In genomic region chr5:137778772-137779564, GRCh38 we compare ENCODE assay signal across 8 cellular contexts. TPM values are rescaled to one million over a fixed set of nuclear protein-coding genes. Genes with fewer than 3 reads are reported as not detected.
A peak's percentile ranks its signal among the peaks of the same experiment; 100 is the strongest.
DNase-seq lines count a peak whose midpoint lies in the region; ATAC-seq and TF ChIP-seq lines count a peak whose summit lies in the region.

No MANE protein-coding gene starts in this region.

- no peak for ATAC-seq in CD4-positive, alpha-beta T cell (ENCODE audit: poor library complexity)
- ATAC-seq in HG03521 (IDR thresholded peaks at IDR 0.05; ENCODE audit: unreplicated experiment) (no peak), GM21825 (IDR thresholded peaks at IDR 0.05; ENCODE audit: unreplicated experiment) (no peak)

- POLR2A ChIA-PET in CD4-positive, alpha-beta T cell (lab: Charles Lee): interaction anchor here (0.9 kb wide), 1 partner anchor 24 kb away, joined by 3 read pairs; no protein-coding TSS in a partner anchor

- H3K9me3 Mint-ChIP-seq in CD4-positive, alpha-beta T cell: no peaks in the 10 kb centered on the region

- no peak overlapping the region for H3K27ac Mint-ChIP-seq in CD4-positive, alpha-beta T cell

- DNase-seq in CD4-positive, alpha-beta T cell: no peak
- DNase-seq in HPDE6-E6E7 (ENCODE audit: extremely low spot score) (peak; percentile 25), SK-N-DZ (ENCODE audit: low spot score) (peak; percentile 56), fibroblast of pulmonary artery (ENCODE audit: low read depth) (peak; percentile 68), retinal pigment epithelial cell (ENCODE audit: low read depth) (peak; percentile 12), posterior vena cava (ENCODE audit: low spot score) (no peak)

- H3K36me3 Mint-ChIP-seq in CD4-positive, alpha-beta T cell (ENCODE audit: low read depth): no peaks in the 10 kb centered on the region

- no peak overlapping the region for H3K27ac ChIP-seq in CD4-positive, alpha-beta T cell (ENCODE audit: low read depth, low read length)

- no peaks in the 10 kb centered on the region for H3K27me3 ChIP-seq in CD4-positive, alpha-beta T cell (ENCODE audit: control insufficient read depth, insufficient read depth, low read length)

- H3K4me3 ChIP-seq in fibroblast of pulmonary artery (replicated peaks; ENCODE audit: low read depth, low read length) (no peak overlapping the region), retinal pigment epithelial cell (ENCODE audit: low read length) (no peak overlapping the region)

- no peaks in the 10 kb centered on the region for H3K27me3 Mint-ChIP-seq in CD4-positive, alpha-beta T cell

- no peak overlapping the region for H3K4me3 Mint-ChIP-seq in CD4-positive, alpha-beta T cell

- peak; percentile 91 for TF ChIP-seq CTCF in CD4-positive, alpha-beta T cell (IDR thresholded peaks at IDR 0.05)
- TF ChIP-seq CTCF in fibroblast of pulmonary artery (IDR thresholded peaks at IDR 0.05; ENCODE audit: low read length, missing control alignments) (peak; percentile 76), retinal pigment epithelial cell (conservative IDR thresholded peaks at IDR 0.05; ENCODE audit: low read depth, low read length) (peak; percentile 75)

- H3K4me1 Mint-ChIP-seq in CD4-positive, alpha-beta T cell (ENCODE audit: low read depth): no peaks in the 10 kb centered on the region

- no peaks in the 10 kb centered on the region for H3K9me3 ChIP-seq in CD4-positive, alpha-beta T cell (ENCODE audit: control insufficient read depth, low read length)

- intact Hi-C loops in CD4-positive, alpha-beta T cell (cut with DNase I, micrococcal nuclease): loop anchor here (1.0 to 2.0 kb wide), 3 partner anchors 290 to 354 kb away; no protein-coding TSS in a partner anchor
- intact Hi-C loops in posterior vena cava (cut with DNase I): loop anchor here in 1 of 2 donors (2.0 kb wide), 1 partner anchor 42 kb away; no protein-coding TSS in a partner anchor

- CTCF ChIA-PET in CD4-positive, alpha-beta T cell (lab: Charles Lee): interaction anchor here (0.7 to 2.2 kb wide), 11 partner anchors 15 to 355 kb away, joined by 3 to 9 read pairs (median 4); no protein-coding TSS in a partner anchor

RNA-seq across cellular contexts. Expression of gene HNRNPA0, which starts 24.8 kb away (rescaled TPM):
- total RNA-seq in CD4-positive, alpha-beta T cell: 10 to 100 TPM; 52.7 to 53.2 TPM
- polyA plus RNA-seq in SK-N-DZ (2014; cell fraction: cytosol; rRNA removed): 31.3 and 45.2 TPM in 2 replicates
- polyA plus RNA-seq in SK-N-DZ (2014; cell fraction: nucleus; rRNA removed): 11.8 and 15.1 TPM in 2 replicates
- total RNA-seq in posterior vena cava: 10 to 100 TPM; 23.5 to 24.2 TPM

RNA-seq across cellular contexts. Expression of gene KLHL3, which starts 43.1 kb away (rescaled TPM):
- total RNA-seq in CD4-positive, alpha-beta T cell: 10 to 100 TPM; 22.0 to 25.9 TPM
- polyA plus RNA-seq in SK-N-DZ (2014; cell fraction: cytosol; rRNA removed): 3.4 and 4.1 TPM in 2 replicates
- polyA plus RNA-seq in SK-N-DZ (2014; cell fraction: nucleus; rRNA removed): 14.0 and 20.3 TPM in 2 replicates
- 10 to 100 TPM; 11.4 to 11.5 TPM for total RNA-seq in posterior vena cava

Comparison
In these comparisons a context has a peak if more than half of its experiments do, and no peak if none do; other contexts are left out.
1. DNase-seq: peak in HPDE6-E6E7 (single experiment), SK-N-DZ (single experiment), fibroblast of pulmonary artery (single experiment) and retinal pigment epithelial cell (single experiment); none in CD4-positive, alpha-beta T cell (0 of 10) and posterior vena cava (single experiment).
2. Peak in every context shown above with its lines, with median percentiles within 50 percentile points of each other: CTCF ChIP-seq.